ENCODE assay signal across 8 cellular contexts in genomic region chr14:104436047-104436531, GRCh38.
DNase-seq lines count a peak whose midpoint lies in the region; ATAC-seq lines count a peak whose summit lies in the region.

No MANE protein-coding gene starts in this region.

- DNase-seq in EH (ENCODE audit: low read depth) (peak; percentile 6), SK-N-DZ (ENCODE audit: low spot score) (peak; percentile 54), Right ventricle myocardium superior (peak; percentile 86), pons (ENCODE audit: low spot score) (peak; percentile 10), HPDE6-E6E7 (ENCODE audit: extremely low spot score) (no peak), middle frontal gyrus (ENCODE audit: extremely low spot score, low spot score) (no peak), inferior parietal cortex (ENCODE audit: extremely low spot score) (no peak)

- intact Hi-C loops in Right ventricle myocardium superior (cut with DNase I), result no loop called here

- peak; percentile 93 for ATAC-seq in Right ventricle myocardium superior (ENCODE audit: poor library complexity)
- no peak for ATAC-seq in HG02970 (IDR thresholded peaks at IDR 0.05; ENCODE audit: low FRiP score, unreplicated experiment)

Comparison
In these comparisons a context has a peak if more than half of its experiments do, and no peak if none do; other contexts are left out.
1. DNase-seq: peak in EH (single experiment), SK-N-DZ (single experiment), Right ventricle myocardium superior (single experiment) and pons (single experiment); none in HPDE6-E6E7 (single experiment), middle frontal gyrus (single experiment) and inferior parietal cortex (single experiment).